ENCODE assay signal across 22 cellular contexts in genomic region chr3:120446891-120447668, GRCh38. TPM values are rescaled to one million over a fixed set of nuclear protein-coding genes. Genes with fewer than 3 reads are reported as not detected.
A peak's percentile ranks its signal among the peaks of the same experiment; 100 is the strongest.
DNase-seq lines count a peak whose midpoint lies in the region; ATAC-seq, FAIRE-seq and TF ChIP-seq lines count a peak whose summit lies in the region.
"Had no signal": no experiment of that assay in that cellular context is flagged by ENCODE, and none has a peak within 500 bp of the region (broad histone marks: within the 10 kb centered on the region; RNA-seq: fewer than 3 reads in every experiment).

No MANE protein-coding gene starts in this region.

- no peak overlapping the region for H2BK15ac ChIP-seq in H1 (ENCODE audit: low read length)

- H3K4me2 ChIP-seq in H1 (ENCODE audit: insufficient read depth in 1 of 2, low read depth in 2 of 2, low read length in 2 of 2): peak overlapping the region in 1 of 2 experiments; percentile 26; a peak in 2 of 4 replicates

- H3K79me1 ChIP-seq in H1 (ENCODE audit: low read depth, low read length): peaks cover 11% of the 10 kb centered on the region; the same call in 1 of the 2 replicates

- TF ChIP-seq RAD21 in H1 (IDR thresholded peaks at IDR 0.05 in 1 of 2, conservative IDR thresholded peaks at IDR 0.05 in 1 of 2; ENCODE audit: low read depth in 2 of 2, low read length in 2 of 2): no peak

- no peak overlapping the region for H4K5ac ChIP-seq in H1 (ENCODE audit: insufficient read length, low read depth, low read length)

- no peaks in the 10 kb centered on the region for H3K27me3 Mint-ChIP-seq in MCF 10A (ENCODE audit: insufficient read depth, unreplicated experiment)
- H3K27me3 Mint-ChIP-seq in nephron progenitor cell (ENCODE audit: low read depth, poor library complexity): peaks cover 4% of the 10 kb centered on the region

- peaks cover 15% of the 10 kb centered on the region for H3K4me1 Mint-ChIP-seq in MCF 10A (ENCODE audit: insufficient read depth, unreplicated experiment)
- H3K4me1 Mint-ChIP-seq in nephron progenitor cell: peaks cover 58% of the 10 kb centered on the region

- H2BK120ac ChIP-seq in H1 (replicated peaks; ENCODE audit: low read depth, low read length): no peak overlapping the region

- DNase-seq in breast epithelium (ENCODE audit: low spot score in 2 of 2) (no peak), MCF 10A (ENCODE audit: unreplicated experiment) (no peak), H1 (ENCODE audit: low read depth in 1 of 2, low spot score in 2 of 2) (no peak), nephron progenitor cell (no peak), transverse colon (no peak), NCI-H748 treated with DMSO at 0.1 percent for 48 hours (lab: John Stamatoyannopoulos, UW) (no peak), NCI-H128 (lab: John Stamatoyannopoulos, UW; ENCODE audit: unreplicated experiment) (no peak)
- DNase-seq: activated naive CD4-positive, alpha-beta T cell; CD8-positive, alpha-beta memory T cell; effector CD8-positive, alpha-beta T cell; NCI-H1417 treated with DMSO at 0.1 percent for 48 hours; NCI-H510A; occipital lobe; spleen; stimulated activated naive CD8-positive, alpha-beta T cell treated with anti-CD3 and anti-CD28 coated beads, Interleukin-15, Interleukin-2, amounts not matched to agents 100 U/mL and 50 U/mL, for 24 hours had no signal

- TF ChIP-seq POLR2A in breast epithelium (IDR thresholded peaks at IDR 0.05): no peak
- 0 out of 3 replicates have a peak, but pooled peaks of 1 of the 2 experiments have one; percentile 56 for TF ChIP-seq POLR2A in H1 (IDR thresholded peaks at IDR 0.05; ENCODE audit: control extremely low read depth in 1 of 2, low read depth in 2 of 2, low read length in 2 of 2)
- no peak for TF ChIP-seq POLR2A in transverse colon (IDR thresholded peaks at IDR 0.05)

- no peak for ATAC-seq in HG02885 (IDR thresholded peaks at IDR 0.05; ENCODE audit: poor library complexity, unreplicated experiment)
- ATAC-seq: activated CD4-positive, CD25-positive, alpha-beta regulatory T cell treated with anti-CD3 and anti-CD28 coated beads, Interleukin-2, amount 50 U/mL, for 24 hours; stimulated activated naive CD8-positive, alpha-beta T cell treated with anti-CD3 and anti-CD28 coated beads, Interleukin-15, Interleukin-2, amounts not matched to agents 100 U/mL and 50 U/mL, for 24 hours had no signal

- in situ Hi-C loops in transverse colon (cut with MboI; ENCODE audit: low pct_ligation_motif_present in 1 of 4, low pct_unique_long_range_greater_than_20kb in 1 of 4, low sequenced_read_pairs in 3 of 4): no loop called here

- H4K91ac ChIP-seq in H1 (replicated peaks; ENCODE audit: insufficient read length, low read length): no peak overlapping the region

- no peak overlapping the region for H2BK20ac ChIP-seq in H1 (ENCODE audit: low read length)

- peaks cover 0 to 4% of the 10 kb centered on the region in 2 donors for H3K4me1 ChIP-seq in breast epithelium
- H3K4me1 ChIP-seq in H1 (replicated peaks in 1 of 4; ENCODE audit: control insufficient read depth in 3 of 4, insufficient read depth in 4 of 4, low read length in 3 of 4): peaks cover 6 to 21% (median 16%) of the 10 kb centered on the region in 4 experiments; a peak in 6 of 7 replicates
- peaks cover 11 to 42% (median 26%) of the 10 kb centered on the region in 4 donors for H3K4me1 ChIP-seq in transverse colon

- H3K36me3 Mint-ChIP-seq in MCF 10A (ENCODE audit: insufficient read depth, unreplicated experiment): no peaks in the 10 kb centered on the region
- H3K36me3 Mint-ChIP-seq in nephron progenitor cell (ENCODE audit: low read depth): peaks cover 27% of the 10 kb centered on the region
- H3K36me3 Mint-ChIP-seq: memory B cell had no signal

- H3K27ac ChIP-seq in breast epithelium (peak overlapping the region in 1 of 2 donors; percentile 44), H1 (ENCODE audit: low read depth, low read length) (no peak overlapping the region), transverse colon (peak overlapping the region in 3 of 4 donors; percentile 86 to 97 (median 89))
- H3K27ac ChIP-seq: spleen had no signal

- H3K23ac ChIP-seq in H1 (ENCODE audit: insufficient read length): no peak overlapping the region

- CTCF ChIA-PET in MCF 10A (lab: Yijun Ruan, JAX): interaction anchor here (0.6 to 6.0 kb wide), 7 partner anchors 11 to 203 kb away, joined by 3 to 53 read pairs (median 4); no protein-coding TSS in a partner anchor
- CTCF ChIA-PET in H1 (lab: Charles Lee; ENCODE audit: partially characterized antibody): interaction anchor here (1.1 to 13.8 kb wide), 4 partner anchors 21 to 81 kb away, joined by 3 to 294 read pairs (median 7); no protein-coding TSS in a partner anchor

- H2BK5ac ChIP-seq in H1 (ENCODE audit: low read depth, low read length): no peak overlapping the region

- H3K79me2 ChIP-seq in H1 (ENCODE audit: control insufficient read depth in 1 of 2, insufficient read depth in 2 of 2, low read length in 2 of 2): peaks cover 9 to 76% of the 10 kb centered on the region in 2 experiments; a peak in 3 of 4 replicates

- H3K27ac Mint-ChIP-seq in MCF 10A (ENCODE audit: low read depth, unreplicated experiment) (no peak overlapping the region), nephron progenitor cell (peak overlapping the region; percentile 47)
- H3K27ac Mint-ChIP-seq: CD8-positive, alpha-beta memory T cell; memory B cell had no signal

- H2BK12ac ChIP-seq in H1 (ENCODE audit: low read depth, low read length): no peak overlapping the region

- H2AFZ ChIP-seq in H1 (ENCODE audit: low read length): no peak overlapping the region

- intact Hi-C loops in breast epithelium (cut with DNase I; ENCODE audit: low total_unique reads) (no loop called here), MCF 10A (cut with micrococcal nuclease) (no loop called here), transverse colon (cut with DNase I; ENCODE audit: low total_unique reads) (no loop called here)

- H3K4me3 ChIP-seq in breast epithelium: peak overlapping the region; percentile 6 to 86 (median 73)
- no peak overlapping the region for H3K4me3 ChIP-seq in H1 (ENCODE audit: extremely low read depth in 1 of 4, insufficient read depth in 2 of 4, low read depth in 3 of 4, low read length in 4 of 4)
- H3K4me3 ChIP-seq in transverse colon: peak overlapping the region in 1 of 4 donors; percentile 13

- POLR2A ChIA-PET in MCF 10A (lab: Yijun Ruan, JAX) (no interaction called here), H1 (lab: Charles Lee; ENCODE audit: partially characterized antibody) (interaction anchor here (1.2 to 19.9 kb wide), 7 partner anchors 13 to 58 kb away, joined by 3 to 299 read pairs (median 6); no protein-coding TSS in a partner anchor)

- TF ChIP-seq CTCF in breast epithelium (IDR thresholded peaks at IDR 0.05) (no peak), MCF 10A (IDR thresholded peaks at IDR 0.05; ENCODE audit: unreplicated experiment) (no peak), H1 (IDR thresholded peaks at IDR 0.05; ENCODE audit: control extremely low read depth in 1 of 3, insufficient read depth in 1 of 3, low read depth in 1 of 3, low read length in 3 of 3) (no peak), nephron progenitor cell (IDR thresholded peaks at IDR 0.05) (no peak), transverse colon (IDR thresholded peaks at IDR 0.05) (no peak)

- H3K23me2 ChIP-seq in H1 (ENCODE audit: low read depth, low read length): peaks cover 4% of the 10 kb centered on the region; the same call in 1 of the 2 replicates

- TF ChIP-seq EP300 in H1 (IDR thresholded peaks at IDR 0.05; ENCODE audit: borderline replicate concordance in 1 of 2, low read depth in 2 of 2, low read length in 2 of 2): no peak
- no peak for TF ChIP-seq EP300 in transverse colon (IDR thresholded peaks at IDR 0.05; ENCODE audit: low read depth)

- H3K27me3 ChIP-seq in breast epithelium: peaks cover 0 to 2% of the 10 kb centered on the region in 2 donors
- H3K27me3 ChIP-seq in H1 (replicated peaks in 1 of 4; ENCODE audit: control insufficient read depth in 3 of 4, extremely low read depth in 1 of 4, insufficient read depth in 3 of 4, low read length in 3 of 4): no peaks in the 10 kb centered on the region
- H3K27me3 ChIP-seq in transverse colon: peaks cover 11% of the 10 kb centered on the region

- H3K9me3 ChIP-seq in breast epithelium (no peaks in the 10 kb centered on the region), H1 (ENCODE audit: insufficient read depth in 2 of 2, low read depth in 1 of 2, low read length in 1 of 2) (no peaks in the 10 kb centered on the region), transverse colon (no peaks in the 10 kb centered on the region)
- H3K9me3 ChIP-seq: spleen had no signal

- no peak overlapping the region for H3K18ac ChIP-seq in H1 (ENCODE audit: extremely low read depth, low read length)

- no peak overlapping the region for H3K4ac ChIP-seq in H1 (replicated peaks; ENCODE audit: insufficient read length, low read depth, low read length)

- no peak overlapping the region for H4K8ac ChIP-seq in H1 (ENCODE audit: extremely low read depth, insufficient read depth, low read length)

- no peak overlapping the region for H3K4me3 Mint-ChIP-seq in MCF 10A (ENCODE audit: unreplicated experiment)
- H3K4me3 Mint-ChIP-seq in nephron progenitor cell: no peak overlapping the region
- H3K4me3 Mint-ChIP-seq: CD8-positive, alpha-beta memory T cell; memory B cell had no signal

- no peaks in the 10 kb centered on the region for H3K9me3 Mint-ChIP-seq in MCF 10A (ENCODE audit: unreplicated experiment)
- no peaks in the 10 kb centered on the region for H3K9me3 Mint-ChIP-seq in nephron progenitor cell
- H3K9me3 Mint-ChIP-seq: CD8-positive, alpha-beta memory T cell; memory B cell had no signal

- H3K36me3 ChIP-seq in breast epithelium (no peaks in the 10 kb centered on the region), H1 (ENCODE audit: control insufficient read depth in 2 of 4, insufficient read depth in 4 of 4, low read length in 3 of 4) (peaks cover 0 to 21% (median 1%) of the 10 kb centered on the region in 4 experiments; a peak in 3 of 8 replicates), transverse colon (no peaks in the 10 kb centered on the region)
- H3K36me3 ChIP-seq: spleen had no signal

- H2AK5ac ChIP-seq in H1 (ENCODE audit: low read depth, low read length): no peak overlapping the region

- no TSS peak for BruUV-seq in MCF 10A (replicated peaks; lab: Mats Ljungman, UMichigan)

- no peak overlapping the region for H3K14ac ChIP-seq in H1 (ENCODE audit: insufficient read length)

- 88% methylated on average over 1 of the region's 1 CpG; no CpG with 5 or more reads in 1 of the 2 experiments for WGBS in H1 (ENCODE audit: extremely low coverage in 1 of 2, insufficient coverage in 1 of 2, insufficient read length in 1 of 2, insufficient replicate concordance in 2 of 2, low coverage in 1 of 2, low lambda C conversion rate in 2 of 2, missing lambda C conversion rate in 1 of 2), 2 experiments
- WGBS in transverse colon (ENCODE audit: low coverage in 1 of 2), 2 donors: 94% methylated on average over 1 of the region's 1 CpG; no CpG with 5 or more reads in 1 of the 2 donors

- H3K56ac ChIP-seq in H1 (replicated peaks; ENCODE audit: insufficient read length, low read depth, low read length): no peak overlapping the region

- H4K20me1 ChIP-seq in H1 (replicated peaks in 1 of 2; ENCODE audit: control insufficient read depth in 1 of 2, insufficient read depth in 2 of 2, low read length in 2 of 2): peaks cover 12 to 13% of the 10 kb centered on the region in 2 experiments

- no peak for FAIRE-seq in H1 (lab: Jason Lieb, UNC)
- FAIRE-seq: A204.1, bronchial epithelial cell, frontal cortex, GM12892 had no signal

- H3K9ac ChIP-seq in H1 (replicated peaks in 1 of 4; ENCODE audit: extremely low read depth in 1 of 4, low read depth in 3 of 4, low read length in 3 of 4): no peak overlapping the region; a peak in 1 of 7 replicates

RNA-seq across cellular contexts. Expression of gene FSTL1, which starts 3.7 kb away (rescaled TPM):
- total RNA-seq in breast epithelium: 1,000 to 10,000 TPM in 1 of 3 donors, 100 to 1,000 TPM in 2; 225 to 1,263 (median 355) TPM
- 49.4 and 56.4 TPM in 2 replicates for total RNA-seq in MCF 10A (2022)
- 502 and 516 TPM in 2 replicates for total RNA-seq in H1 (2021; fragmentation: NEBNext Ultra II Directional; extraction: Animal tissue kit (Norgen Biotek cat#: 25700))
- 158 and 168 TPM in 2 replicates for polyA plus RNA-seq in H1 (2011; rRNA removed)
- 238 TPM for polyA plus RNA-seq in H1 (2011; cell fraction: cytosol; rRNA removed)
- 366 TPM for polyA plus RNA-seq in H1 (2011; cell fraction: nucleus; rRNA removed)
- 322 to 479 TPM (median 419 TPM) in 4 replicates for polyA plus RNA-seq in H1 (2012, experiment 1 of 2)
- 22.7 TPM for polyA plus RNA-seq in H1 (2012, experiment 2 of 2)
- 296 TPM for polyA plus RNA-seq in H1 (2013, experiment 1 of 2)
- polyA plus RNA-seq in H1 (2013, experiment 2 of 2): 334 TPM
- polyA minus RNA-seq in H1 (2011; rRNA and poly(A)+ RNA removed): 543 and 781 TPM in 2 replicates
- polyA minus RNA-seq in H1 (2011; cell fraction: cytosol; rRNA and poly(A)+ RNA removed): 248 TPM
- 164 TPM for polyA minus RNA-seq in H1 (2011; cell fraction: nucleus; rRNA and poly(A)+ RNA removed)
- 100 to 1,000 TPM in 1 of 4 donors, 10 to 100 TPM in 3; 81.2 to 106 (median 91.8) TPM for total RNA-seq in transverse colon
- polyA plus RNA-seq: CD8-positive, alpha-beta memory T cell had no signal

Comparison
In these comparisons a context has a peak if more than half of its experiments do, and no peak if none do; other contexts are left out.
1. H3K4me3 ChIP-seq: peak in breast epithelium (3 of 3); none in H1 (0 of 4).